In genomic region chr12:116598341-116599284, GRCh38 we compare ENCODE assay signal across 2 cellular contexts.
TF ChIP-seq lines count a peak whose summit lies in the region.

No MANE protein-coding gene starts in this region.

TF ChIP-seq in HCT116, 20 proteins besides CTCF, POLR2A, EP300 and RAD21:
- TF ChIP-seq SP1 (IDR thresholded peaks at IDR 0.05; ENCODE audit: low read depth), result no peak
- TF ChIP-seq ATF3 (IDR thresholded peaks at IDR 0.05), result no peak
- TF ChIP-seq JUND (IDR thresholded peaks at IDR 0.05), result no peak
- TF ChIP-seq TCF7L2 (IDR thresholded peaks at IDR 0.05; ENCODE audit: borderline replicate concordance, extremely low read depth, insufficient read depth, insufficient read length), result no peak
- no peak for TF ChIP-seq ZFX (IDR thresholded peaks at IDR 0.05)
- TF ChIP-seq POLR2AphosphoS5 (IDR thresholded peaks at IDR 0.05; ENCODE audit: low read depth, low read length), result no peak
- TF ChIP-seq FOSL1 (IDR thresholded peaks at IDR 0.05; ENCODE audit: low read depth), result no peak
- TF ChIP-seq SRF (IDR thresholded peaks at IDR 0.05; ENCODE audit: low read depth), result no peak
- TF ChIP-seq EZH2phosphoT487 (IDR thresholded peaks at IDR 0.05; ENCODE audit: borderline replicate concordance), result no peak
- no peak for TF ChIP-seq CEBPB (IDR thresholded peaks at IDR 0.05; ENCODE audit: low read depth)
- no peak for TF ChIP-seq REST (IDR thresholded peaks at IDR 0.05; ENCODE audit: low read depth)
- no peak for TF ChIP-seq ZNF274 (IDR thresholded peaks at IDR 0.05; ENCODE audit: low read depth, low read length)
- no peak for TF ChIP-seq SIN3A (IDR thresholded peaks at IDR 0.05; ENCODE audit: low read depth)
- no peak for TF ChIP-seq YY1 (IDR thresholded peaks at IDR 0.05; ENCODE audit: extremely low read depth, insufficient replicate concordance, low read depth, low read length)
- TF ChIP-seq EZH2 (IDR thresholded peaks at IDR 0.05), result no peak
- no peak for TF ChIP-seq MAX (IDR thresholded peaks at IDR 0.05)
- no peak for TF ChIP-seq ZBTB33 (IDR thresholded peaks at IDR 0.05; ENCODE audit: extremely low read depth, insufficient replicate concordance, low read length)
- no peak for TF ChIP-seq CBX3 (IDR thresholded peaks at IDR 0.05; ENCODE audit: low read depth)
TF ChIP-seq in HCT116: peak in this region for 0.

TF ChIP-seq in HepG2, 621 proteins besides CTCF, POLR2A, EP300 and RAD21:
- TF ChIP-seq MIER3 (CRISPR knock-in tag; IDR thresholded peaks at IDR 0.05; ENCODE audit: borderline replicate concordance) (no peak), MXD4 (CRISPR knock-in tag; IDR thresholded peaks at IDR 0.05) (no peak), TCF7 (IDR thresholded peaks at IDR 0.05; ENCODE audit: low read depth) (no peak), SOX6 (IDR thresholded peaks at IDR 0.05) (no peak), SOX6 (CRISPR knock-in tag; IDR thresholded peaks at IDR 0.05) (no peak), NFAT5 (CRISPR knock-in tag; IDR thresholded peaks at IDR 0.05) (no peak), ZNF605 (CRISPR knock-in tag; IDR thresholded peaks at IDR 0.05) (no peak), FOXA1 (IDR thresholded peaks at IDR 0.05) (no peak), FOXA1 (CRISPR knock-in tag; IDR thresholded peaks at IDR 0.05) (peak; percentile 25; the same call in 1 of the 2 replicates), ZKSCAN1 (IDR thresholded peaks at IDR 0.05; ENCODE audit: low read length) (no peak), MLXIP (CRISPR knock-in tag; IDR thresholded peaks at IDR 0.05; ENCODE audit: borderline replicate concordance) (no peak), ZNF644 (CRISPR knock-in tag; IDR thresholded peaks at IDR 0.05; ENCODE audit: low read depth) (no peak), BHLHE40 (IDR thresholded peaks at IDR 0.05; ENCODE audit: low read length) (0 out of 2 replicates have a peak, but pooled peaks have one; percentile 41), CCDC6 (CRISPR knock-in tag; IDR thresholded peaks at IDR 0.05) (no peak), AGO2 (optimal IDR thresholded peaks at IDR 0.05; ENCODE audit: low read depth, low read length) (no peak), ZFP91 (CRISPR knock-in tag; IDR thresholded peaks at IDR 0.05; ENCODE audit: borderline replicate concordance) (0 out of 2 replicates have a peak, but pooled peaks have one; percentile 4), ZNF30 (CRISPR knock-in tag; IDR thresholded peaks at IDR 0.05) (no peak), ZNF777 (CRISPR knock-in tag; IDR thresholded peaks at IDR 0.05) (no peak)
- TF ChIP-seq, protein P1, sequence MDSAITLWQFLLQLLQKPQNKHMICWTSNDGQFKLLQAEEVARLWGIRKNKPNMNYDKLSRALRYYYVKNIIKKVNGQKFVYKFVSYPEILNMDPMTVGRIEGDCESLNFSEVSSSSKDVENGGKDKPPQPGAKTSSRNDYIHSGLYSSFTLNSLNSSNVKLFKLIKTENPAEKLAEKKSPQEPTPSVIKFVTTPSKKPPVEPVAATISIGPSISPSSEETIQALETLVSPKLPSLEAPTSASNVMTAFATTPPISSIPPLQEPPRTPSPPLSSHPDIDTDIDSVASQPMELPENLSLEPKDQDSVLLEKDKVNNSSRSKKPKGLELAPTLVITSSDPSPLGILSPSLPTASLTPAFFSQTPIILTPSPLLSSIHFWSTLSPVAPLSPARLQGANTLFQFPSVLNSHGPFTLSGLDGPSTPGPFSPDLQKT (CRISPR knock-in tag; IDR thresholded peaks at IDR 0.05; ENCODE audit: borderline replicate concordance), result no peak
- TF ChIP-seq, protein P2, sequence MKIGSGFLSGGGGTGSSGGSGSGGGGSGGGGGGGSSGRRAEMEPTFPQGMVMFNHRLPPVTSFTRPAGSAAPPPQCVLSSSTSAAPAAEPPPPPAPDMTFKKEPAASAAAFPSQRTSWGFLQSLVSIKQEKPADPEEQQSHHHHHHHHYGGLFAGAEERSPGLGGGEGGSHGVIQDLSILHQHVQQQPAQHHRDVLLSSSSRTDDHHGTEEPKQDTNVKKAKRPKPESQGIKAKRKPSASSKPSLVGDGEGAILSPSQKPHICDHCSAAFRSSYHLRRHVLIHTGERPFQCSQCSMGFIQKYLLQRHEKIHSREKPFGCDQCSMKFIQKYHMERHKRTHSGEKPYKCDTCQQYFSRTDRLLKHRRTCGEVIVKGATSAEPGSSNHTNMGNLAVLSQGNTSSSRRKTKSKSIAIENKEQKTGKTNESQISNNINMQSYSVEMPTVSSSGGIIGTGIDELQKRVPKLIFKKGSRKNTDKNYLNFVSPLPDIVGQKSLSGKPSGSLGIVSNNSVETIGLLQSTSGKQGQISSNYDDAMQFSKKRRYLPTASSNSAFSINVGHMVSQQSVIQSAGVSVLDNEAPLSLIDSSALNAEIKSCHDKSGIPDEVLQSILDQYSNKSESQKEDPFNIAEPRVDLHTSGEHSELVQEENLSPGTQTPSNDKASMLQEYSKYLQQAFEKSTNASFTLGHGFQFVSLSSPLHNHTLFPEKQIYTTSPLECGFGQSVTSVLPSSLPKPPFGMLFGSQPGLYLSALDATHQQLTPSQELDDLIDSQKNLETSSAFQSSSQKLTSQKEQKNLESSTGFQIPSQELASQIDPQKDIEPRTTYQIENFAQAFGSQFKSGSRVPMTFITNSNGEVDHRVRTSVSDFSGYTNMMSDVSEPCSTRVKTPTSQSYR (CRISPR knock-in tag; IDR thresholded peaks at IDR 0.05; ENCODE audit: borderline replicate concordance), result peak; percentile 24; the same call in 1 of the 2 replicates
- TF ChIP-seq, protein P3, sequence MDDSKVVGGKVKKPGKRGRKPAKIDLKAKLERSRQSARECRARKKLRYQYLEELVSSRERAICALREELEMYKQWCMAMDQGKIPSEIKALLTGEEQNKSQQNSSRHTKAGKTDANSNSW (CRISPR knock-in tag; IDR thresholded peaks at IDR 0.05; ENCODE audit: borderline replicate concordance), result no peak
- TF ChIP-seq, protein P4, sequence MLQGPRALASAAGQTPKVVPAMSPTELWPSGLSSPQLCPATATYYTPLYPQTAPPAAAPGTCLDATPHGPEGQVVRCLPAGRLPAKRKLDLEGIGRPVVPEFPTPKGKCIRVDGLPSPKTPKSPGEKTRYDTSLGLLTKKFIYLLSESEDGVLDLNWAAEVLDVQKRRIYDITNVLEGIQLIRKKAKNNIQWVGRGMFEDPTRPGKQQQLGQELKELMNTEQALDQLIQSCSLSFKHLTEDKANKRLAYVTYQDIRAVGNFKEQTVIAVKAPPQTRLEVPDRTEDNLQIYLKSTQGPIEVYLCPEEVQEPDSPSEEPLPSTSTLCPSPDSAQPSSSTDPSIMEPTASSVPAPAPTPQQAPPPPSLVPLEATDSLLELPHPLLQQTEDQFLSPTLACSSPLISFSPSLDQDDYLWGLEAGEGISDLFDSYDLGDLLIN (CRISPR knock-in tag; IDR thresholded peaks at IDR 0.05; ENCODE audit: borderline replicate concordance), result no peak
